ENCODE assay signal across 8 cellular contexts in the genomic region with DNA sequence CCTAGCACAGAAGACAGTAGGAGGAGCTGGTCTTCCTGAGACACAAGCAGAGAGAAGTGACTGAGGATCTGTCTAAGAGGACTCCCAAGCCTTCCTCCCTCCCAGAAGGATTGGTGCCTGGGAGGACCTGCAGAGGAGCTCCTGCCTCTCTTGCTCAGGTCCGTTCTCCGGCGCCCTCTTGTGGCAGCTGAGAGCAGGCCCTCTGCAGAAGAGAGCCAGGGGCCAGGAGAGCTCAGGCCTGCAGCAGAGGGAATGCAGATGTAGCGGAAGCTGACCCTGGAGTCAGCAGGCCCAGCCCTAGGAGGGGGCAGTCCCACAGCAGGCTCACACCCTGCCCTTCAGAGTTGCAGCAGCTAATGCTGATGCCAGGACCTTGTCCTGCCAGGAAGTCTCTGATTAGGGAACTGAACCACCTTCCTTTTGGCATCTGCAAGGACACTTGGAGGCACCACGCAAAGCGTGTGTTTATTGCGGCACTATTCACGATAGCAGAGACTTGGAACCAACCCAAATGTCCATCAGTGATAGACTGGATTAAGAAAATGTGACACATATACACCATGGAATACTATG.
A peak's percentile ranks its signal among the peaks of the same experiment; 100 is the strongest.
DNase-seq lines count a peak whose midpoint lies in the region; ATAC-seq, FAIRE-seq and TF ChIP-seq lines count a peak whose summit lies in the region.
"Not testable (repeated sequence)": the region's sequence is repeated elsewhere in the genome, so short reads cannot be mapped to it uniquely, and the experiment has no call there.

No MANE protein-coding gene starts in this region.

- H3K27me3 ChIP-seq in cardiac muscle cell, neutrophil, upper lobe of left lung: not testable (repeated sequence)

- not testable (repeated sequence) for TF ChIP-seq EP300 in upper lobe of left lung (IDR thresholded peaks at IDR 0.05)

- peak overlapping the region; percentile 55 for H3K4me3 Mint-ChIP-seq in activated CD4-positive, alpha-beta memory T cell treated with anti-CD3 and anti-CD28 coated beads for 36 hours
- H3K4me3 Mint-ChIP-seq in MCF 10A (ENCODE audit: unreplicated experiment), result not testable (repeated sequence)

- not testable (repeated sequence) for H4K20me1 ChIP-seq in OCI-LY7 (ENCODE audit: insufficient read depth, low read length)

- not testable (repeated sequence) for H3K9me3 ChIP-seq in OCI-LY7 (ENCODE audit: low read length); cardiac muscle cell (ENCODE audit: low read depth); neutrophil; upper lobe of left lung

- intact Hi-C loops in OCI-LY7 (cut with micrococcal nuclease; ENCODE audit: unreplicated experiment); activated CD4-positive, alpha-beta memory T cell treated with anti-CD3 and anti-CD28 coated beads for 36 hours (cut with micrococcal nuclease); MCF 10A (cut with micrococcal nuclease): not testable (repeated sequence)

- not testable (repeated sequence) for BruUV-seq in OCI-LY7 (replicated peaks; lab: Mats Ljungman, UMichigan); MCF 10A (replicated peaks; lab: Mats Ljungman, UMichigan)

- TF ChIP-seq POLR2A in upper lobe of left lung (IDR thresholded peaks at IDR 0.05), result not testable (repeated sequence)

- H3K36me3 ChIP-seq in OCI-LY7 (ENCODE audit: insufficient read depth, low read length); cardiac muscle cell; neutrophil; upper lobe of left lung: not testable (repeated sequence)

- not testable (repeated sequence) for H3K27me3 Mint-ChIP-seq in activated CD4-positive, alpha-beta memory T cell treated with anti-CD3 and anti-CD28 coated beads for 36 hours; MCF 10A (ENCODE audit: insufficient read depth, unreplicated experiment)

- not testable (repeated sequence) for H3K36me3 Mint-ChIP-seq in activated CD4-positive, alpha-beta memory T cell treated with anti-CD3 and anti-CD28 coated beads for 36 hours; MCF 10A (ENCODE audit: insufficient read depth, unreplicated experiment)

- peak; percentile 74 for TF ChIP-seq CTCF in OCI-LY7 (conservative IDR thresholded peaks at IDR 0.05; ENCODE audit: low read length)
- peak; percentile 26 for TF ChIP-seq CTCF in MCF 10A (IDR thresholded peaks at IDR 0.05; ENCODE audit: unreplicated experiment)
- TF ChIP-seq CTCF in cardiac muscle cell (IDR thresholded peaks at IDR 0.05; ENCODE audit: low read depth, low read length), result peak; percentile 61
- TF ChIP-seq CTCF in neutrophil (IDR thresholded peaks at IDR 0.05), result peak; percentile 58
- TF ChIP-seq CTCF in upper lobe of left lung (IDR thresholded peaks at IDR 0.05), result peak in 5 of 6 experiments; percentile 38 to 71 (median 63)

- FAIRE-seq in HTR-8/SVneo (lab: Jason Lieb, UNC), result not testable (repeated sequence)

- 66 to 72% methylated on average over 2 to 8 of the region's 8 CpGs for WGBS in upper lobe of left lung, 2 donors

- ATAC-seq in upper lobe of left lung (ENCODE audit: low FRiP score in 2 of 2), result peak in 1 of 2 donors; percentile 88

- peak; percentile 81 for DNase-seq in Daoy (ENCODE audit: low read depth)
- peak; percentile 22 for DNase-seq in HTR-8/SVneo (ENCODE audit: insufficient read length, low spot score)
- peak; percentile 67 for DNase-seq in OCI-LY7 (ENCODE audit: low spot score)
- DNase-seq in activated CD4-positive, alpha-beta memory T cell treated with anti-CD3 and anti-CD28 coated beads for 36 hours, result peak; percentile 64
- DNase-seq in MCF 10A (ENCODE audit: unreplicated experiment), result peak; percentile 43
- DNase-seq in cardiac muscle cell (ENCODE audit: low read depth in 1 of 2, low spot score in 1 of 2), result peak in 1 of 2 donors; percentile 51
- DNase-seq in upper lobe of left lung, result peak; percentile 62 to 68

- peaks cover 10% of the 10 kb centered on the region; the same call in 1 of the 2 replicates for H3K79me2 ChIP-seq in OCI-LY7 (ENCODE audit: insufficient read depth, low read depth, low read length)

- H3K4me2 ChIP-seq in OCI-LY7 (ENCODE audit: low read length), result not testable (repeated sequence)

- H3K4me1 Mint-ChIP-seq in activated CD4-positive, alpha-beta memory T cell treated with anti-CD3 and anti-CD28 coated beads for 36 hours (ENCODE audit: low read depth), result peaks cover 26% of the 10 kb centered on the region
- not testable (repeated sequence) for H3K4me1 Mint-ChIP-seq in MCF 10A (ENCODE audit: insufficient read depth, unreplicated experiment)

- H3K9me3 Mint-ChIP-seq in activated CD4-positive, alpha-beta memory T cell treated with anti-CD3 and anti-CD28 coated beads for 36 hours; MCF 10A (ENCODE audit: unreplicated experiment): not testable (repeated sequence)

- POLR2A ChIA-PET in OCI-LY7 (lab: Charles Lee); activated CD4-positive, alpha-beta memory T cell treated with anti-CD3 and anti-CD28 coated beads for 36 hours (lab: Charles Lee); MCF 10A (lab: Yijun Ruan, JAX): not testable (repeated sequence)

- not testable (repeated sequence) for H2AFZ ChIP-seq in OCI-LY7 (ENCODE audit: low read length)

- peak overlapping the region; percentile 65 for H3K27ac ChIP-seq in OCI-LY7 (ENCODE audit: low read depth, low read length, poor library complexity, severe bottlenecking)
- not testable (repeated sequence) for H3K27ac ChIP-seq in cardiac muscle cell, neutrophil
- H3K27ac ChIP-seq in upper lobe of left lung, result peak overlapping the region in 1 of 4 donors; percentile 17

- CTCF ChIA-PET in OCI-LY7 (lab: Charles Lee; ENCODE audit: unreplicated experiment) (interaction anchor here (1.1 to 1.6 kb wide), 2 partner anchors 10 to 19 kb away, joined by 4 read pairs; no protein-coding TSS in a partner anchor), MCF 10A (lab: Yijun Ruan, JAX) (interaction anchor here (0.6 to 1.5 kb wide), 5 partner anchors 9 to 1185 kb away, joined by 3 to 11 read pairs (median 3); no protein-coding TSS in a partner anchor)
- CTCF ChIA-PET in activated CD4-positive, alpha-beta memory T cell treated with anti-CD3 and anti-CD28 coated beads for 36 hours (lab: Charles Lee), result interaction anchor here (0.7 to 1.1 kb wide), 3 partner anchors 9 to 138 kb away, joined by 3 to 4 read pairs (median 4); no protein-coding TSS in a partner anchor

- peak overlapping the region; percentile 88 for H3K27ac Mint-ChIP-seq in activated CD4-positive, alpha-beta memory T cell treated with anti-CD3 and anti-CD28 coated beads for 36 hours
- H3K27ac Mint-ChIP-seq in MCF 10A (ENCODE audit: low read depth, unreplicated experiment), result not testable (repeated sequence)

- H3K9me2 ChIP-seq in OCI-LY7 (ENCODE audit: insufficient read depth, low read length), result not testable (repeated sequence)

- H3K4me3 ChIP-seq in OCI-LY7 (ENCODE audit: low read depth, low read length, poor library complexity, severe bottlenecking); cardiac muscle cell; neutrophil (ENCODE audit: low read depth in 1 of 2, low read length in 1 of 2); upper lobe of left lung: not testable (repeated sequence)

- peaks cover 54% of the 10 kb centered on the region for H3K4me1 ChIP-seq in OCI-LY7 (ENCODE audit: insufficient read depth, low read length, poor library complexity, severe bottlenecking)
- H3K4me1 ChIP-seq in cardiac muscle cell (ENCODE audit: low read depth); upper lobe of left lung: not testable (repeated sequence)
- H3K4me1 ChIP-seq in neutrophil (ENCODE audit: control insufficient read depth in 1 of 2, insufficient read depth in 1 of 2, low read depth in 1 of 2, low read length in 1 of 2), result peaks cover 2 to 31% of the 10 kb centered on the region in 2 experiments
